In genomic region chr4:145213245-145213644, GRCh38 we compare ENCODE assay signal across 19 cellular contexts.
"Had no signal": no experiment of that assay in that cellular context is flagged by ENCODE, and none has a peak within 500 bp of the region (broad histone marks: within the 10 kb centered on the region; RNA-seq: fewer than 3 reads in every experiment).

No MANE protein-coding gene starts in this region.

- ATAC-seq: esophagus mucosa; gastrocnemius medialis; lower lobe of right lung; natural killer cell treated with Interleukin-12 subunit alpha and Interleukin-12 subunit beta and Interleukin-15 and Interleukin-18, amount 100 ng/mL, for 72 hours; upper lobe of right lung had no signal

- DNase-seq: effector memory CD4-positive, alpha-beta T cell; gastrocnemius medialis; glutamatergic neuron; islet precursor cell; left ventricle myocardium inferior; lower lobe of right lung; midbrain; nucleus accumbens; ovary; small intestine; stimulated activated CD4-positive, alpha-beta T cell treated with anti-CD3 and anti-CD28 coated beads, Interleukin-12 subunit alpha, Interleukin-12 subunit beta, amount 100 ng/mL, for 4 hours; stimulated activated CD4-positive, alpha-beta T cell treated with anti-CD3 and anti-CD28 coated beads, Interleukin-2, amount 100 ng/mL, for 48 hours; testis; upper lobe of right lung had no signal

- H3K27me3 Mint-ChIP-seq: stimulated activated naive CD8-positive, alpha-beta T cell treated with anti-CD3 and anti-CD28 coated beads, Interleukin-15, Interleukin-2, amounts not matched to agents 100 ng/mL and 50 ng/mL, for 24 hours had no signal

- H3K36me3 Mint-ChIP-seq: memory B cell; natural killer cell treated with Interleukin-12 subunit alpha and Interleukin-12 subunit beta and Interleukin-15 and Interleukin-18, amount 100 ng/mL, for 72 hours; neural progenitor cell had no signal

- H3K9me3 Mint-ChIP-seq: memory B cell; natural killer cell treated with Interleukin-12 subunit alpha and Interleukin-12 subunit beta and Interleukin-15 and Interleukin-18, amount 100 ng/mL, for 72 hours; neural progenitor cell; stimulated activated naive CD8-positive, alpha-beta T cell treated with anti-CD3 and anti-CD28 coated beads, Interleukin-15, Interleukin-2, amounts not matched to agents 100 ng/mL and 50 ng/mL, for 24 hours had no signal

- H3K27ac Mint-ChIP-seq: memory B cell; natural killer cell treated with Interleukin-12 subunit alpha and Interleukin-12 subunit beta and Interleukin-15 and Interleukin-18, amount 100 ng/mL, for 72 hours; neural progenitor cell; stimulated activated naive CD8-positive, alpha-beta T cell treated with anti-CD3 and anti-CD28 coated beads, Interleukin-15, Interleukin-2, amounts not matched to agents 100 ng/mL and 50 ng/mL, for 24 hours had no signal

- H3K4me3 Mint-ChIP-seq: memory B cell; natural killer cell treated with Interleukin-12 subunit alpha and Interleukin-12 subunit beta and Interleukin-15 and Interleukin-18, amount 100 ng/mL, for 72 hours; neural progenitor cell; stimulated activated naive CD8-positive, alpha-beta T cell treated with anti-CD3 and anti-CD28 coated beads, Interleukin-15, Interleukin-2, amounts not matched to agents 100 ng/mL and 50 ng/mL, for 24 hours had no signal
